ENCODE assay signal across 8 cellular contexts in the genomic region with DNA sequence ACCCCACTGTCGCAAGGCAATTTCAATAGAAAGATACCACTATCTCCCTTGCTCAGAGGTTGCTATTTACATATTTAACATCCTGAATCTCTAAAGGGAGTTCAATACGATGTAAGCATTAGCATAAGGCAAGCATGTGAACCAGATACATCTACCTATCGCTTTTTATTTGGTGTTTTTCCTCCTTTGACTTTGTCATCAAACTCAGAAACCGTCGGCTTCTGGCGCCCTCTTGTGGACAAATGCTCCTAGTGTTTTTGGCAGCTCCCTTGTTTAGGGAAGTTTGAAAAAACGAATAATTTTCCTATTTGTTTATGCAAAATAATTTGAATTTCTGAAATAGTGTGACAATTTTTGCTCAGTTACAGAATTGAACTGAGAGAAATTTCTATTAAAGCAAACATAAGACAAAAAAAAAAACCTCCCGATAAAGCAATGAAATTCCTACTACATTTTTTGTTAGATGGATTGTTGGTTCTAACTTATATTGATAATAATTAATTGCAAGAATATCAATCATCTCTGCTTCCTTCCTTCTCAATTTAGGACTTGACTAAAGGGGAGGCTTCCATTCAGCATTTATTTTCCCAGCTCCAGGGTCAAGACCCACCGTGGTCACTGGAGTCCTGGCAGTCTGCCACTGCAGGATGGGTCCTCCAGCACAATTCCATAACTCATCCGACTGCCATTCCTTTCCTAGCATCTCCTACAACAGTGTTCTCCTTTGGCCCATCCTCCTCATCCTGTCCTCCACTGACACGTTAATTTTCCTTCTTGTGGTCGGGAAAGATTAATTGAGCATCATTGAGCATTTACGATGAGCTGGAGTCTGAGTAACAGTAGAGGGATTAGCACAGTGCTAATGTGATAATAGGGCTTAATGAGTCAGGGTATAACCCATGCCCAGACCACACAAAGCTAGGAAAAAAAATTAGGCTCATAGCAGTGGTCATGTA.
A peak's percentile ranks its signal among the peaks of the same experiment; 100 is the strongest.
DNase-seq lines count a peak whose midpoint lies in the region; ATAC-seq, FAIRE-seq and TF ChIP-seq lines count a peak whose summit lies in the region.

No MANE protein-coding gene starts in this region.

- intact Hi-C loops in PC-3 (cut with micrococcal nuclease) (loop anchor here (1.0 kb wide), 2 partner anchors 28 to 154 kb away; no protein-coding TSS in a partner anchor), esophagus squamous epithelium (cut with DNase I) (loop anchor here (5.0 kb wide), 1 partner anchor 153 kb away; no protein-coding TSS in a partner anchor)

- CTCF ChIA-PET in PC-3 (lab: Charles Lee): interaction anchor here (0.6 to 0.8 kb wide), 5 partner anchors 44 to 786 kb away, joined by 3 to 6 read pairs (median 4); no protein-coding TSS in a partner anchor

- WGBS in esophagus squamous epithelium, 2 donors: 16 to 21% methylated on average over 13 of the region's 13 CpGs

- no peaks in the 10 kb centered on the region for H3K79me2 ChIP-seq in PC-3 (ENCODE audit: low read length)

- TF ChIP-seq POLR2A in esophagus squamous epithelium (IDR thresholded peaks at IDR 0.05): no peak

- H3K4me2 ChIP-seq in PC-3 (ENCODE audit: low read length): peak overlapping the region; percentile 69

- no peaks in the 10 kb centered on the region for H3K36me3 Mint-ChIP-seq in nephron (ENCODE audit: low read depth)

- FAIRE-seq in HTR-8/SVneo (lab: Jason Lieb, UNC): peak; percentile 9

- H4K20me1 ChIP-seq in PC-3 (ENCODE audit: low read length): no peaks in the 10 kb centered on the region

- no peaks in the 10 kb centered on the region for H3K9me3 Mint-ChIP-seq in nephron

- peak overlapping the region; percentile 49 for H2AFZ ChIP-seq in PC-3 (ENCODE audit: low read length)

- H3K4me3 ChIP-seq in PC-3 (ENCODE audit: low read length): no peak overlapping the region
- peak overlapping the region in 1 of 4 donors; percentile 3 for H3K4me3 ChIP-seq in esophagus squamous epithelium

- peaks cover 9% of the 10 kb centered on the region for H3K27me3 Mint-ChIP-seq in nephron (ENCODE audit: low read depth)

- BruUV-seq in PC-3 (replicated peaks; lab: Mats Ljungman, UMichigan): no TSS peak

- peak; percentile 99 for TF ChIP-seq CTCF in PC-3 (conservative IDR thresholded peaks at IDR 0.05; ENCODE audit: low read depth, low read length)
- peak; percentile 74 to 92 (median 82) for TF ChIP-seq CTCF in esophagus squamous epithelium (IDR thresholded peaks at IDR 0.05)
- TF ChIP-seq CTCF in nephron (IDR thresholded peaks at IDR 0.05; ENCODE audit: unreplicated experiment in 3 of 3): peak; percentile 88 to 91 (median 91)

- peaks cover 20% of the 10 kb centered on the region for H3K4me1 ChIP-seq in PC-3 (ENCODE audit: insufficient read depth, low read length)
- peaks cover 0 to 16% (median 4%) of the 10 kb centered on the region in 3 donors for H3K4me1 ChIP-seq in esophagus squamous epithelium

- H3K36me3 ChIP-seq in PC-3 (ENCODE audit: low read depth, low read length) (no peaks in the 10 kb centered on the region), esophagus squamous epithelium (no peaks in the 10 kb centered on the region)

- H3K9me2 ChIP-seq in PC-3 (replicated peaks; ENCODE audit: low read length): no peaks in the 10 kb centered on the region

- peak; percentile 54 for ATAC-seq in GM19463 (IDR thresholded peaks at IDR 0.05; ENCODE audit: unreplicated experiment)
- ATAC-seq in PC-3: peak; percentile 50

- no peak overlapping the region for H3K27ac ChIP-seq in PC-3 (ENCODE audit: low read length)
- no peak overlapping the region for H3K27ac ChIP-seq in esophagus squamous epithelium

- peaks cover 12% of the 10 kb centered on the region for H3K4me1 Mint-ChIP-seq in nephron

- DNase-seq in COLO829 (ENCODE audit: low spot score) (peak; percentile 61), HTR-8/SVneo (ENCODE audit: insufficient read length, low spot score) (peak; percentile 54), PC-3 (peak; percentile 94), activated T-cell treated with anti-CD3 and anti-CD28 coated beads for 48 hours (ENCODE audit: low read depth) (peak; percentile 62), esophagus squamous epithelium (lab: John Stamatoyannopoulos, UW) (no peak)
- peak; percentile 64 to 87 (median 82) for DNase-seq in stimulated activated naive CD4-positive, alpha-beta T cell (lab: John Stamatoyannopoulos, UW)

- H3K4me3 Mint-ChIP-seq in nephron: peak overlapping the region in 1 of 3 experiments; percentile 31

- no peak overlapping the region for H3K9ac ChIP-seq in PC-3 (ENCODE audit: low read length)

- H3K9me3 ChIP-seq in PC-3 (ENCODE audit: low read length) (no peaks in the 10 kb centered on the region), esophagus squamous epithelium (no peaks in the 10 kb centered on the region)

- H3K27me3 ChIP-seq in PC-3 (ENCODE audit: low read length) (no peaks in the 10 kb centered on the region), esophagus squamous epithelium (no peaks in the 10 kb centered on the region)

- no peaks in the 10 kb centered on the region for H3F3A ChIP-seq in PC-3 (ENCODE audit: low read length, unreplicated experiment)

- POLR2A ChIA-PET in PC-3 (lab: Charles Lee; ENCODE audit: unreplicated experiment): no interaction called here

- no peak overlapping the region for H3K27ac Mint-ChIP-seq in nephron
